In genomic region chr2:121446647-121447241, GRCh38 we compare ENCODE assay signal across 1 cellular context.
TF ChIP-seq lines count a peak whose summit lies in the region.

No MANE protein-coding gene starts in this region.

TF ChIP-seq in GM23338, 12 proteins besides CTCF, POLR2A, EP300 and RAD21 (continued from another document):
- TF ChIP-seq, protein P1, sequence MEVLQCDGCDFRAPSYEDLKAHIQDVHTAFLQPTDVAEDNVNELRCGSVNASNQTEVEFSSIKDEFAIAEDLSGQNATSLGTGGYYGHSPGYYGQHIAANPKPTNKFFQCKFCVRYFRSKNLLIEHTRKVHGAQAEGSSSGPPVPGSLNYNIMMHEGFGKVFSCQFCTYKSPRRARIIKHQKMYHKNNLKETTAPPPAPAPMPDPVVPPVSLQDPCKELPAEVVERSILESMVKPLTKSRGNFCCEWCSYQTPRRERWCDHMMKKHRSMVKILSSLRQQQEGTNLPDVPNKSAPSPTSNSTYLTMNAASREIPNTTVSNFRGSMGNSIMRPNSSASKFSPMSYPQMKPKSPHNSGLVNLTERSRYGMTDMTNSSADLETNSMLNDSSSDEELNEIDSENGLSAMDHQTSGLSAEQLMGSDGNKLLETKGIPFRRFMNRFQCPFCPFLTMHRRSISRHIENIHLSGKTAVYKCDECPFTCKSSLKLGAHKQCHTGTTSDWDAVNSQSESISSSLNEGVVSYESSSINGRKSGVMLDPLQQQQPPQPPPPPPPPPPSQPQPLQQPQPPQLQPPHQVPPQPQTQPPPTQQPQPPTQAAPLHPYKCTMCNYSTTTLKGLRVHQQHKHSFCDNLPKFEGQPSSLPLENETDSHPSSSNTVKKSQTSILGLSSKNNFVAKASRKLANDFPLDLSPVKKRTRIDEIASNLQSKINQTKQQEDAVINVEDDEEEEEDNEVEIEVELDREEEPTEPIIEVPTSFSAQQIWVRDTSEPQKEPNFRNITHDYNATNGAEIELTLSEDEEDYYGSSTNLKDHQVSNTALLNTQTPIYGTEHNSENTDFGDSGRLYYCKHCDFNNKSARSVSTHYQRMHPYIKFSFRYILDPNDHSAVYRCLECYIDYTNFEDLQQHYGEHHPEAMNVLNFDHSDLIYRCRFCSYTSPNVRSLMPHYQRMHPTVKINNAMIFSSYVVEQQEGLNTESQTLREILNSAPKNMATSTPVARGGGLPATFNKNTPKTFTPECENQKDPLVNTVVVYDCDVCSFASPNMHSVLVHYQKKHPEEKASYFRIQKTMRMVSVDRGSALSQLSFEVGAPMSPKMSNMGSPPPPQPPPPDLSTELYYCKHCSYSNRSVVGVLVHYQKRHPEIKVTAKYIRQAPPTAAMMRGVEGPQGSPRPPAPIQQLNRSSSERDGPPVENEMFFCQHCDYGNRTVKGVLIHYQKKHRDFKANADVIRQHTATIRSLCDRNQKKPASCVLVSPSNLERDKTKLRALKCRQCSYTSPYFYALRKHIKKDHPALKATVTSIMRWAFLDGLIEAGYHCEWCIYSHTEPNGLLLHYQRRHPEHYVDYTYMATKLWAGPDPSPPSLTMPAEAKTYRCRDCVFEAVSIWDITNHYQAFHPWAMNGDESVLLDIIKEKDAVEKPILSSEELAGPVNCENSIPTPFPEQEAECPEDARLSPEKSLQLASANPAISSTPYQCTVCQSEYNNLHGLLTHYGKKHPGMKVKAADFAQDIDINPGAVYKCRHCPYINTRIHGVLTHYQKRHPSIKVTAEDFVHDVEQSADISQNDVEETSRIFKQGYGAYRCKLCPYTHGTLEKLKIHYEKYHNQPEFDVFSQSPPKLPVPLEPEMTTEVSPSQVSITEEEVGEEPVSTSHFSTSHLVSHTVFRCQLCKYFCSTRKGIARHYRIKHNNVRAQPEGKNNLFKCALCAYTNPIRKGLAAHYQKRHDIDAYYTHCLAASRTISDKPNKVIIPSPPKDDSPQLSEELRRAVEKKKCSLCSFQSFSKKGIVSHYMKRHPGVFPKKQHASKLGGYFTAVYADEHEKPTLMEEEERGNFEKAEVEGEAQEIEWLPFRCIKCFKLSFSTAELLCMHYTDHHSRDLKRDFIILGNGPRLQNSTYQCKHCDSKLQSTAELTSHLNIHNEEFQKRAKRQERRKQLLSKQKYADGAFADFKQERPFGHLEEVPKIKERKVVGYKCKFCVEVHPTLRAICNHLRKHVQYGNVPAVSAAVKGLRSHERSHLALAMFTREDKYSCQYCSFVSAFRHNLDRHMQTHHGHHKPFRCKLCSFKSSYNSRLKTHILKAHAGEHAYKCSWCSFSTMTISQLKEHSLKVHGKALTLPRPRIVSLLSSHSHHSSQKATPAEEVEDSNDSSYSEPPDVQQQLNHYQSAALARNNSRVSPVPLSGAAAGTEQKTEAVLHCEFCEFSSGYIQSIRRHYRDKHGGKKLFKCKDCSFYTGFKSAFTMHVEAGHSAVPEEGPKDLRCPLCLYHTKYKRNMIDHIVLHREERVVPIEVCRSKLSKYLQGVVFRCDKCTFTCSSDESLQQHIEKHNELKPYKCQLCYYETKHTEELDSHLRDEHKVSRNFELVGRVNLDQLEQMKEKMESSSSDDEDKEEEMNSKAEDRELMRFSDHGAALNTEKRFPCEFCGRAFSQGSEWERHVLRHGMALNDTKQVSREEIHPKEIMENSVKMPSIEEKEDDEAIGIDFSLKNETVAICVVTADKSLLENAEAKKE (CRISPR knock-in tag; IDR thresholded peaks at IDR 0.05), result no peak
- no peak for TF ChIP-seq POLR2AphosphoS5 (IDR thresholded peaks at IDR 0.05; ENCODE audit: low read depth)
- TF ChIP-seq, protein P2, sequence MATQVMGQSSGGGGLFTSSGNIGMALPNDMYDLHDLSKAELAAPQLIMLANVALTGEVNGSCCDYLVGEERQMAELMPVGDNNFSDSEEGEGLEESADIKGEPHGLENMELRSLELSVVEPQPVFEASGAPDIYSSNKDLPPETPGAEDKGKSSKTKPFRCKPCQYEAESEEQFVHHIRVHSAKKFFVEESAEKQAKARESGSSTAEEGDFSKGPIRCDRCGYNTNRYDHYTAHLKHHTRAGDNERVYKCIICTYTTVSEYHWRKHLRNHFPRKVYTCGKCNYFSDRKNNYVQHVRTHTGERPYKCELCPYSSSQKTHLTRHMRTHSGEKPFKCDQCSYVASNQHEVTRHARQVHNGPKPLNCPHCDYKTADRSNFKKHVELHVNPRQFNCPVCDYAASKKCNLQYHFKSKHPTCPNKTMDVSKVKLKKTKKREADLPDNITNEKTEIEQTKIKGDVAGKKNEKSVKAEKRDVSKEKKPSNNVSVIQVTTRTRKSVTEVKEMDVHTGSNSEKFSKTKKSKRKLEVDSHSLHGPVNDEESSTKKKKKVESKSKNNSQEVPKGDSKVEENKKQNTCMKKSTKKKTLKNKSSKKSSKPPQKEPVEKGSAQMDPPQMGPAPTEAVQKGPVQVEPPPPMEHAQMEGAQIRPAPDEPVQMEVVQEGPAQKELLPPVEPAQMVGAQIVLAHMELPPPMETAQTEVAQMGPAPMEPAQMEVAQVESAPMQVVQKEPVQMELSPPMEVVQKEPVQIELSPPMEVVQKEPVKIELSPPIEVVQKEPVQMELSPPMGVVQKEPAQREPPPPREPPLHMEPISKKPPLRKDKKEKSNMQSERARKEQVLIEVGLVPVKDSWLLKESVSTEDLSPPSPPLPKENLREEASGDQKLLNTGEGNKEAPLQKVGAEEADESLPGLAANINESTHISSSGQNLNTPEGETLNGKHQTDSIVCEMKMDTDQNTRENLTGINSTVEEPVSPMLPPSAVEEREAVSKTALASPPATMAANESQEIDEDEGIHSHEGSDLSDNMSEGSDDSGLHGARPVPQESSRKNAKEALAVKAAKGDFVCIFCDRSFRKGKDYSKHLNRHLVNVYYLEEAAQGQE (IDR thresholded peaks at IDR 0.05; ENCODE audit: unreplicated experiment), result no peak
- TF ChIP-seq ZNF114 (CRISPR knock-in tag; IDR thresholded peaks at IDR 0.05), result no peak
- TF ChIP-seq CREB1 (CRISPR knock-in tag; IDR thresholded peaks at IDR 0.05; ENCODE audit: low read depth), result no peak
- TF ChIP-seq, protein P3, sequence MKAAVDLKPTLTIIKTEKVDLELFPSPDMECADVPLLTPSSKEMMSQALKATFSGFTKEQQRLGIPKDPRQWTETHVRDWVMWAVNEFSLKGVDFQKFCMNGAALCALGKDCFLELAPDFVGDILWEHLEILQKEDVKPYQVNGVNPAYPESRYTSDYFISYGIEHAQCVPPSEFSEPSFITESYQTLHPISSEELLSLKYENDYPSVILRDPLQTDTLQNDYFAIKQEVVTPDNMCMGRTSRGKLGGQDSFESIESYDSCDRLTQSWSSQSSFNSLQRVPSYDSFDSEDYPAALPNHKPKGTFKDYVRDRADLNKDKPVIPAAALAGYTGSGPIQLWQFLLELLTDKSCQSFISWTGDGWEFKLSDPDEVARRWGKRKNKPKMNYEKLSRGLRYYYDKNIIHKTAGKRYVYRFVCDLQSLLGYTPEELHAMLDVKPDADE (IDR thresholded peaks at IDR 0.05), result no peak
- TF ChIP-seq STAT1 (IDR thresholded peaks at IDR 0.05; ENCODE audit: unreplicated experiment), result no peak
